In genomic region chr18:59899298-59900221, GRCh38 we compare ENCODE assay signal across 8 cellular contexts. TPM values are rescaled to one million over a fixed set of nuclear protein-coding genes. Genes with fewer than 3 reads are reported as not detected.
DNase-seq lines count a peak whose midpoint lies in the region; ATAC-seq, FAIRE-seq and TF ChIP-seq lines count a peak whose summit lies in the region.

PMAIP1 (plus strand) TSS chr18:59899996; CDS start chr18:59900178, 182 bp downstream.

- TF ChIP-seq RAD21 in IMR-90 (IDR thresholded peaks at IDR 0.05; ENCODE audit: low read length) = peak; percentile 39; the same call in 1 of the 2 replicates

- H3K4me1 ChIP-seq in IMR-90 (ENCODE audit: control insufficient read depth, insufficient read depth, low read length) = peaks cover 11% of the 10 kb centered on the region
- peaks cover 34% of the 10 kb centered on the region for H3K4me1 ChIP-seq in OCI-LY3 (ENCODE audit: low read length)
- H3K4me1 ChIP-seq in mucosa of rectum (ENCODE audit: control insufficient read depth in 2 of 2, insufficient read depth in 2 of 2, low read length in 2 of 2) = peaks cover 8 to 13% of the 10 kb centered on the region in 2 donors

- no peak for FAIRE-seq in D721Med (lab: Jason Lieb, UNC)

- peak within 1 kb of the TSS; percentile 97 for H3K4ac ChIP-seq in IMR-90 (ENCODE audit: low read depth, low read length)

- TF ChIP-seq POLR2A in IMR-90 (IDR thresholded peaks at IDR 0.05; ENCODE audit: low read depth, low read length) = peak; percentile 100

- peak within 1 kb of the TSS; percentile 95 for H2BK120ac ChIP-seq in IMR-90 (ENCODE audit: low read depth, low read length)

- H3K9ac ChIP-seq in IMR-90 (ENCODE audit: low read depth, low read length) = peak within 1 kb of the TSS; percentile 88
- peak within 1 kb of the TSS; percentile 92 for H3K9ac ChIP-seq in OCI-LY3 (ENCODE audit: low read length)
- H3K9ac ChIP-seq in mucosa of rectum (ENCODE audit: low read depth in 1 of 2, low read length in 2 of 2) = peak within 1 kb of the TSS; percentile 80 to 81

- dilution Hi-C loops in IMR-90 (cut with HindIII; ENCODE audit: low sequenced_read_pairs, unreplicated experiment) = no loop called here

- H3K27ac ChIP-seq in IMR-90 (ENCODE audit: insufficient read depth, low read length) (peak within 1 kb of the TSS; percentile 97), OCI-LY3 (ENCODE audit: low read length) (peak within 1 kb of the TSS; percentile 86), mucosa of rectum (ENCODE audit: low read depth in 2 of 2, low read length in 2 of 2) (peak within 1 kb of the TSS; percentile 94 to 97)

- peak within 1 kb of the TSS; percentile 90 for H2AK5ac ChIP-seq in IMR-90 (ENCODE audit: low read depth, low read length)

- peak within 1 kb of the TSS; percentile 92 for H4K91ac ChIP-seq in IMR-90 (ENCODE audit: insufficient read depth, low read depth, low read length)

- BruUV-seq in IMR-90 (replicated peaks; lab: Mats Ljungman, UMichigan) = no TSS peak

- peak within 1 kb of the TSS; percentile 99 for H3K14ac ChIP-seq in IMR-90 (replicated peaks; ENCODE audit: low read depth, low read length)

- intact Hi-C loops in IMR-90 (cut with micrococcal nuclease) = loop anchor here (1.0 to 10.0 kb wide), 7 partner anchors 15 to 275 kb away; partner anchors contain the start of gene CCBE1

- CTCF ChIA-PET in IMR-90 (lab: Yijun Ruan, JAX) = no interaction called here

- peaks cover 12% of the 10 kb centered on the region for H3K9me1 ChIP-seq in IMR-90 (ENCODE audit: insufficient read depth, low read length)

- H4K20me1 ChIP-seq in IMR-90 (ENCODE audit: insufficient read depth, low read length) (peaks cover 27% of the 10 kb centered on the region), OCI-LY3 (ENCODE audit: insufficient read depth, low read length) (peaks cover 37% of the 10 kb centered on the region)

- ATAC-seq in GM21528 (IDR thresholded peaks at IDR 0.05; ENCODE audit: low FRiP score, unreplicated experiment) = peak; percentile 73
- peak; percentile 91 for ATAC-seq in IMR-90 (ENCODE audit: low read depth)

- peak within 1 kb of the TSS; percentile 91 for H4K5ac ChIP-seq in IMR-90 (ENCODE audit: low read depth, low read length)

- peaks cover 7% of the 10 kb centered on the region for H3K36me3 ChIP-seq in IMR-90 (ENCODE audit: control insufficient read depth, insufficient read depth, low read length)
- H3K36me3 ChIP-seq in OCI-LY3 (replicated peaks; ENCODE audit: low read depth, low read length) = peaks cover 44% of the 10 kb centered on the region
- no peaks in the 10 kb centered on the region for H3K36me3 ChIP-seq in mucosa of rectum (ENCODE audit: control insufficient read depth in 2 of 2, insufficient read depth in 2 of 2, low read length in 2 of 2)

- H2BK5ac ChIP-seq in IMR-90 (ENCODE audit: low read depth, low read length, poor library complexity, severe bottlenecking) = peak within 1 kb of the TSS; percentile 97

- H3K79me2 ChIP-seq in OCI-LY3 (ENCODE audit: low read length) = peaks cover 67% of the 10 kb centered on the region

- peak within 1 kb of the TSS; percentile 87 for H3K18ac ChIP-seq in IMR-90 (ENCODE audit: low read depth, low read length)

- H2AFZ ChIP-seq in IMR-90 (replicated peaks; ENCODE audit: low read length, poor library complexity) = peak within 1 kb of the TSS; percentile 97
- H2AFZ ChIP-seq in OCI-LY3 (ENCODE audit: low read depth, low read length) = peak within 1 kb of the TSS; percentile 41

- H2BK15ac ChIP-seq in IMR-90 (ENCODE audit: low read depth, low read length) = peak within 1 kb of the TSS; percentile 92

- DNase-seq in D721Med (ENCODE audit: insufficient read length, low spot score) (peak; percentile 98), IMR-90 (peak; percentile 94), epithelial cell of esophagus (ENCODE audit: low read depth) (peak; percentile 93)
- DNase-seq in activated CD8-positive, alpha-beta memory T cell treated with anti-CD3 and anti-CD28 coated beads, Interleukin-2, amount 50 U/mL, for 4 hours = peak; percentile 81
- DNase-seq in stimulated activated CD8-positive, alpha-beta memory T cell treated with anti-CD3 and anti-CD28 coated beads, Interleukin-4, amount 100 ng/mL, for 48 hours = peak; percentile 90

- peak within 1 kb of the TSS; percentile 99 for H3K23ac ChIP-seq in IMR-90 (ENCODE audit: low read depth, low read length)

- peak within 1 kb of the TSS; percentile 97 for H2AK9ac ChIP-seq in IMR-90 (replicated peaks; ENCODE audit: low read depth, low read length, poor library complexity)

- no peak for TF ChIP-seq CTCF in D721Med (IDR thresholded peaks at IDR 0.05; ENCODE audit: insufficient read depth, missing control alignments)
- TF ChIP-seq CTCF in IMR-90 (conservative IDR thresholded peaks at IDR 0.05; ENCODE audit: low read depth, low read length) = no peak
- peak; percentile 52 for TF ChIP-seq CTCF in OCI-LY3 (IDR thresholded peaks at IDR 0.05; ENCODE audit: low read depth, low read length)
- no peak for TF ChIP-seq CTCF in epithelial cell of esophagus (IDR thresholded peaks at IDR 0.05; ENCODE audit: insufficient read depth, low read depth, low read length, missing control alignments)

- H3K56ac ChIP-seq in IMR-90 (ENCODE audit: extremely low read depth, insufficient read depth, low read length) = peak within 1 kb of the TSS; percentile 96

- peak within 1 kb of the TSS; percentile 66 to 91 for H4K8ac ChIP-seq in IMR-90 (ENCODE audit: low read depth in 2 of 2, low read length in 2 of 2)

- H3K27me3 ChIP-seq in IMR-90 (ENCODE audit: control insufficient read depth, insufficient read depth, low read length) (no peaks in the 10 kb centered on the region), OCI-LY3 (ENCODE audit: low read depth, low read length) (no peaks in the 10 kb centered on the region), mucosa of rectum (ENCODE audit: control insufficient read depth in 2 of 2, insufficient read depth in 2 of 2, low read length in 2 of 2) (no peaks in the 10 kb centered on the region)

- in situ Hi-C loops in IMR-90 (cut with MboI; ENCODE audit: low sequenced_read_pairs) = no loop called here

- peak within 1 kb of the TSS; percentile 92 for H2BK20ac ChIP-seq in IMR-90 (ENCODE audit: low read depth, low read length)

- H3K4me3 ChIP-seq in IMR-90 (ENCODE audit: insufficient read depth, low read depth, low read length) (peak within 1 kb of the TSS; percentile 76), OCI-LY3 (ENCODE audit: low read length) (peak within 1 kb of the TSS; percentile 79), epithelial cell of esophagus (ENCODE audit: low read length) (peak within 1 kb of the TSS; percentile 71), mucosa of rectum (ENCODE audit: low read length in 2 of 2) (peak within 1 kb of the TSS; percentile 85)

- 0% methylated on average over 36 of the region's 73 CpGs; no CpG with 5 or more reads in 1 of the 2 experiments for WGBS in IMR-90 (ENCODE audit: extremely low coverage in 2 of 2, insufficient read length in 1 of 2), 2 experiments

- H3K9me3 ChIP-seq in IMR-90 (ENCODE audit: control insufficient read depth, insufficient read depth, low read length) (no peaks in the 10 kb centered on the region), OCI-LY3 (ENCODE audit: insufficient read depth, low read length) (no peaks in the 10 kb centered on the region), mucosa of rectum (ENCODE audit: control insufficient read depth in 2 of 2, low read length in 2 of 2) (no peaks in the 10 kb centered on the region)

- H3K79me1 ChIP-seq in IMR-90 (ENCODE audit: low read depth in 1 of 2, low read length in 2 of 2) = peaks cover 19 to 39% of the 10 kb centered on the region in 2 experiments; a peak in 3 of 4 replicates

- peak within 1 kb of the TSS; percentile 95 for H3K4me2 ChIP-seq in IMR-90 (ENCODE audit: low read depth, low read length)
- H3K4me2 ChIP-seq in OCI-LY3 (ENCODE audit: low read length) = peak within 1 kb of the TSS; percentile 88

- POLR2A ChIA-PET in IMR-90 (lab: Charles Lee; ENCODE audit: unreplicated experiment) = interaction anchor here (0.6 to 1.3 kb wide), 10 partner anchors 8 to 355 kb away, joined by 3 to 5 read pairs (median 3); no protein-coding TSS in a partner anchor

TF ChIP-seq in IMR-90, 13 proteins besides CTCF, POLR2A, EP300 and RAD21:
- no peak for TF ChIP-seq MAFK (IDR thresholded peaks at IDR 0.05; ENCODE audit: low read depth, low read length)
- TF ChIP-seq MXI1 (IDR thresholded peaks at IDR 0.05; ENCODE audit: borderline replicate concordance, low read depth, low read length) = peak; percentile 86
- no peak for TF ChIP-seq NFE2L2 (IDR thresholded peaks at IDR 0.05; ENCODE audit: low read depth, low read length)
- peak; percentile 71; the same call in 1 of the 2 replicates for TF ChIP-seq MAZ (IDR thresholded peaks at IDR 0.05; ENCODE audit: borderline replicate concordance, low read depth, low read length)
- peak; percentile 98 for TF ChIP-seq CHD1 (IDR thresholded peaks at IDR 0.05; ENCODE audit: low read depth, low read length)
- peak; percentile 39 for TF ChIP-seq RCOR1 (IDR thresholded peaks at IDR 0.05; ENCODE audit: insufficient replicate concordance, low read length)
- TF ChIP-seq SMC3 (IDR thresholded peaks at IDR 0.05; ENCODE audit: low read depth, low read length) = peak; percentile 35

RNA-seq across cellular contexts. Expression of gene PMAIP1, which starts in this region (rescaled TPM):
- total RNA-seq in IMR-90 (2012; rRNA removed) = 14.0 and 26.9 TPM in 2 replicates
- polyA plus RNA-seq in IMR-90 (2012; rRNA removed) = 25.9 and 30.1 TPM in 2 replicates
- polyA plus RNA-seq in IMR-90 (2012; cell fraction: cytosol; rRNA removed) = 4.3 and 12.5 TPM in 2 replicates
- polyA plus RNA-seq in IMR-90 (2012; cell fraction: nucleus; rRNA removed; ENCODE audit: low replicate concordance) = 7.2 and 17.3 TPM in 2 replicates

Comparison
In these comparisons a context has a peak if more than half of its experiments do, and no peak if none do; other contexts are left out.
1. Peak in every context shown above with its lines: DNase-seq, ATAC-seq, H3K4me3 ChIP-seq and H3K27ac ChIP-seq.